In the genomic region with DNA sequence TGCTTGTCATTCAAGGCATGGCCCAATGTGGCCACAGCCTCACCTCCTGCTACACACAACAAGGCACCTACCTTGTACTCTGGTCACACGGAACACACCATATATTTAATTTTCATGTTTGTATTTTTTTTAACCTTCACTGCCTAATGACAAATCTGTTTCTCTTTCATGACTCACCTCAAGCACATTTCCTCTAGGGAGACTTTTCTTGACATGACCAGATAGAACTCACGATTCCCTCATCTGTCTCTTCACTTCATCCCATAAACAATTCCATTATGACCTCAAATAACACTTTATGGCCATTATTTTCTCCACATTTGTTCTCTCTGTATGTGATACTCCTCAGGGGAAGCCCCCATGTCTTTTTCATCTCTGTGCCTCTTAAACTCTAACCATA, we compare ENCODE assay signal across 1 cellular context.
TF ChIP-seq lines count a peak whose summit lies in the region.

No MANE protein-coding gene starts in this region.

TF ChIP-seq in IMR-90, 13 proteins besides CTCF, POLR2A, EP300 and RAD21:
- TF ChIP-seq RCOR1 (IDR thresholded peaks at IDR 0.05; ENCODE audit: insufficient replicate concordance, low read length) (no peak), BHLHE40 (IDR thresholded peaks at IDR 0.05; ENCODE audit: low read depth, low read length) (peak; percentile 76)
